ENCODE assay signal across 8 cellular contexts in genomic region chr6:53794073-53794719, GRCh38. TPM values are rescaled to one million over a fixed set of nuclear protein-coding genes. Genes with fewer than 3 reads are reported as not detected.
DNase-seq lines count a peak whose midpoint lies in the region; ATAC-seq and TF ChIP-seq lines count a peak whose summit lies in the region.

No MANE protein-coding gene starts in this region.

- H3K9me3 ChIP-seq in WERI-Rb-1 (ENCODE audit: severe bottlenecking): peaks cover 5% of the 10 kb centered on the region

- peaks cover 5% of the 10 kb centered on the region for H3K9me3 Mint-ChIP-seq in chondrocyte (ENCODE audit: low read depth)

- peak; percentile 60 for ATAC-seq in HG02798 (IDR thresholded peaks at IDR 0.05; ENCODE audit: poor library complexity, unreplicated experiment)

- DNase-seq in activated CD8-positive, alpha-beta memory T cell treated with anti-CD3 and anti-CD28 coated beads for 48 hours (ENCODE audit: low read depth in 2 of 3, low spot score in 2 of 3): peak in 2 of 3 experiments; percentile 12 to 31
- DNase-seq in activated CD8-positive, alpha-beta memory T cell treated with anti-CD3 and anti-CD28 coated beads for 24 hours: no peak
- peak; percentile 65 for DNase-seq in NCI-H1694 treated with DMSO at 0.1 percent for 48 hours (lab: John Stamatoyannopoulos, UW)
- peak; percentile 73 for DNase-seq in WERI-Rb-1
- peak; percentile 92 for DNase-seq in chondrocyte (ENCODE audit: low spot score)
- DNase-seq in kidney tubule cell (ENCODE audit: low spot score): peak; percentile 91
- peak; percentile 63 for DNase-seq in stimulated activated CD4-positive, alpha-beta T cell treated with anti-CD3 and anti-CD28 coated beads, Interleukin-15, amount 100 ng/mL, for 24 hours

- H3K4me3 Mint-ChIP-seq in chondrocyte (ENCODE audit: unreplicated experiment): peak overlapping the region; percentile 99

- peaks cover 44% of the 10 kb centered on the region for H3K4me1 Mint-ChIP-seq in chondrocyte (ENCODE audit: low read depth)

- peak overlapping the region; percentile 100 for H3K27ac Mint-ChIP-seq in chondrocyte (ENCODE audit: unreplicated experiment)

- peak overlapping the region; percentile 68 for H3K4me3 ChIP-seq in WERI-Rb-1 (ENCODE audit: low read depth, low read length)

- peaks cover 1% of the 10 kb centered on the region for H3K36me3 Mint-ChIP-seq in chondrocyte (ENCODE audit: low read depth)

- H3K27me3 ChIP-seq in WERI-Rb-1 (ENCODE audit: insufficient read depth, low read depth, severe bottlenecking): peaks cover 6% of the 10 kb centered on the region

- H3K36me3 ChIP-seq in WERI-Rb-1: no peaks in the 10 kb centered on the region

- no peaks in the 10 kb centered on the region for H3K27me3 Mint-ChIP-seq in chondrocyte (ENCODE audit: low read depth)

- TF ChIP-seq CTCF in WERI-Rb-1 (IDR thresholded peaks at IDR 0.05; ENCODE audit: low read depth, low read length) (peak; percentile 70), chondrocyte (IDR thresholded peaks at IDR 0.05) (peak; percentile 77)

- peak overlapping the region; percentile 51 for H3K27ac ChIP-seq in WERI-Rb-1

RNA-seq across cellular contexts. Expression of gene LRRC1, which starts 0.6 kb away (rescaled TPM):
- total RNA-seq in chondrocyte: 10.4 to 14.1 TPM (median 14.0 TPM) in 3 replicates
